ENCODE assay signal across 31 cellular contexts in genomic region chr2:72935611-72935957, GRCh38. TPM values are rescaled to one million over a fixed set of nuclear protein-coding genes. Genes with fewer than 3 reads are reported as not detected.
"Had no signal": no experiment of that assay in that cellular context is flagged by ENCODE, and none has a peak within 500 bp of the region (broad histone marks: within the 10 kb centered on the region; RNA-seq: fewer than 3 reads in every experiment).

No MANE protein-coding gene starts in this region.

- H3K4me3 Mint-ChIP-seq: naive thymus-derived CD8-positive, alpha-beta T cell; neural crest cell; stimulated activated naive B cell treated with anti-CD40 and anti-IgM and Interleukin-4, amounts not matched to agents 10 μg/mL and 1 μg/mL and 100 μg/mL, for 72 hours; stimulated activated naive CD8-positive, alpha-beta T cell treated with anti-CD3 and anti-CD28 coated beads, Interleukin-15, Interleukin-2, amounts not matched to agents 100 ng/mL and 50 ng/mL, for 24 hours had no signal

- H3K9me3 ChIP-seq: esophagus muscularis mucosa, gastroesophageal sphincter, heart left ventricle, left ventricle myocardium inferior, lower lobe of right lung, prostate gland, right atrium auricular region, thoracic aorta, tibial nerve, vagina had no signal

- H2AFZ ChIP-seq: parathyroid adenoma had no signal

- H3K27ac Mint-ChIP-seq: stimulated activated naive B cell treated with anti-CD40 and anti-IgM and Interleukin-4, amounts not matched to agents 10 μg/mL and 1 μg/mL and 100 μg/mL, for 72 hours; stimulated activated naive CD8-positive, alpha-beta T cell treated with anti-CD3 and anti-CD28 coated beads, Interleukin-15, Interleukin-2, amounts not matched to agents 100 ng/mL and 50 ng/mL, for 24 hours had no signal

- H3K4me3 ChIP-seq: coronary artery, esophagus muscularis mucosa, gastroesophageal sphincter, heart left ventricle, left ventricle myocardium inferior, lower lobe of right lung, prostate gland, right atrium auricular region, skin epidermis, thoracic aorta, tibial nerve, vagina had no signal

- H3K27me3 ChIP-seq: right atrium auricular region, tibial nerve, vagina had no signal

- H3K4me1 Mint-ChIP-seq: neural crest cell had no signal

- H3K36me3 ChIP-seq: esophagus muscularis mucosa, gastroesophageal sphincter, heart left ventricle, left ventricle myocardium inferior, lower lobe of right lung, prostate gland, right atrium auricular region, thoracic aorta, vagina had no signal

- H3K79me2 ChIP-seq: parathyroid adenoma had no signal

- H3K9ac ChIP-seq: parathyroid adenoma had no signal

- ATAC-seq: gastroesophageal sphincter; heart left ventricle; lower lobe of right lung; naive thymus-derived CD8-positive, alpha-beta T cell had no signal

- H3K27ac ChIP-seq: coronary artery, esophagus muscularis mucosa, foreskin keratinocyte, gastroesophageal sphincter, heart left ventricle, left ventricle myocardium inferior, lower lobe of right lung, parathyroid adenoma, prostate gland, right atrium auricular region, thoracic aorta, tibial nerve, vagina had no signal

- H3K4me1 ChIP-seq: lower lobe of right lung, parathyroid adenoma, prostate gland, right atrium auricular region, tibial nerve had no signal

- FAIRE-seq: endothelial cell of umbilical vein, islet of Langerhans had no signal

- DNase-seq: dermis blood vessel endothelial cell; effector memory CD4-positive, alpha-beta T cell; foreskin keratinocyte; hippocampal formation; kidney glomerular epithelial cell; left ventricle myocardium inferior; stimulated activated CD4-positive, alpha-beta T cell treated with anti-CD3 and anti-CD28 coated beads, Interleukin-15, amount 100 ng/mL, for 24 hours; stimulated activated CD4-positive, alpha-beta T cell treated with anti-CD3 and anti-CD28 coated beads, Interleukin-2, amount 100 ng/mL, for 48 hours; stimulated activated naive B cell treated with anti-CD40 and anti-IgM and Interleukin-4, amounts not matched to agents 10 μg/mL and 1 μg/mL and 100 μg/mL, for 72 hours had no signal

RNA-seq across cellular contexts. Expression of gene EMX1, which starts 18.3 kb away (rescaled TPM):
- total RNA-seq: dermis blood vessel endothelial cell; endothelial cell of umbilical vein; esophagus muscularis mucosa; fibroblast of lung; foreskin keratinocyte; heart left ventricle; left ventricle myocardium inferior; lower lobe of right lung; mesenteric fat pad; myocyte; naive thymus-derived CD8-positive, alpha-beta T cell; neural crest cell; osteoblast; thoracic aorta; tibial nerve; ureter; vagina had no signal
- polyA plus RNA-seq: endothelial cell of umbilical vein; fibroblast of lung; foreskin keratinocyte; heart left ventricle; naive thymus-derived CD8-positive, alpha-beta T cell had no signal
